In genomic region chr11:111603633-111604130, GRCh38 we compare ENCODE assay signal across 8 cellular contexts. TPM values are rescaled to one million over a fixed set of nuclear protein-coding genes. Genes with fewer than 3 reads are reported as not detected.
DNase-seq lines count a peak whose midpoint lies in the region; ATAC-seq and TF ChIP-seq lines count a peak whose summit lies in the region.

No MANE protein-coding gene starts in this region.

- H3K9me3 ChIP-seq in SU-DHL-6 (ENCODE audit: insufficient read depth, low read length) = no peaks in the 10 kb centered on the region
- no peaks in the 10 kb centered on the region for H3K9me3 ChIP-seq in sigmoid colon
- H3K9me3 ChIP-seq in mucosa of descending colon = no peaks in the 10 kb centered on the region

- TF ChIP-seq EP300 in sigmoid colon (IDR thresholded peaks at IDR 0.05) = no peak

- intact Hi-C loops in sigmoid colon (cut with DNase I) = loop anchor here (5.0 to 10.0 kb wide), 2 partner anchors 239 to 371 kb away; no protein-coding TSS in a partner anchor
- intact Hi-C loops in mucosa of descending colon (cut with DNase I, micrococcal nuclease) = loop anchor here (5.0 kb wide), 1 partner anchor 174 kb away; no protein-coding TSS in a partner anchor

- 0 out of 2 replicates have a peak, but pooled peaks cover 10% of the 10 kb centered on the region for H4K20me1 ChIP-seq in SU-DHL-6 (ENCODE audit: low read depth, low read length)

- H3K4me1 ChIP-seq in sigmoid colon (peaks cover 0 to 63% (median 40%) of the 10 kb centered on the region in 4 donors), mucosa of descending colon (ENCODE audit: low read depth) (peaks cover 20% of the 10 kb centered on the region)

- H2AFZ ChIP-seq in SU-DHL-6 (ENCODE audit: low read depth, low read length, severe bottlenecking) = no peak overlapping the region

- H3K27ac ChIP-seq in SU-DHL-6 (ENCODE audit: low read depth, low read length) (no peak overlapping the region), sigmoid colon (peak overlapping the region; percentile 95 to 98 (median 98))

- H3F3A ChIP-seq in SU-DHL-6 (ENCODE audit: insufficient read depth) = peaks cover 12% of the 10 kb centered on the region

- H3K79me2 ChIP-seq in SU-DHL-6 (ENCODE audit: insufficient read depth, low read length) = peaks cover 37% of the 10 kb centered on the region

- H3K9me2 ChIP-seq in SU-DHL-6 (replicated peaks; ENCODE audit: insufficient read depth, low read length) = no peaks in the 10 kb centered on the region

- H3K9ac ChIP-seq in SU-DHL-6 (ENCODE audit: low read length) = peak overlapping the region; percentile 84

- TF ChIP-seq CTCF in GM12875 (IDR thresholded peaks at IDR 0.05; ENCODE audit: borderline replicate concordance, insufficient read depth, low read depth, low read length) (no peak), SU-DHL-6 (IDR thresholded peaks at IDR 0.05; ENCODE audit: insufficient read depth, low read length, poor library complexity, severe bottlenecking) (no peak), fibroblast of pulmonary artery (IDR thresholded peaks at IDR 0.05; ENCODE audit: low read length, missing control alignments) (no peak), sigmoid colon (IDR thresholded peaks at IDR 0.05) (no peak), mucosa of descending colon (IDR thresholded peaks at IDR 0.05) (no peak)

- 12 to 15% methylated on average over 7 of the region's 7 CpGs for WGBS in sigmoid colon, 2 donors

- peak overlapping the region; percentile 77 for H3K4me2 ChIP-seq in SU-DHL-6 (ENCODE audit: low read depth, low read length, poor library complexity, severe bottlenecking)

- ATAC-seq in HG03175 (IDR thresholded peaks at IDR 0.05; ENCODE audit: unreplicated experiment) = no peak
- no peak for ATAC-seq in GM18517 (IDR thresholded peaks at IDR 0.05; ENCODE audit: unreplicated experiment)
- ATAC-seq in mucosa of descending colon = no peak

- no peaks in the 10 kb centered on the region for H3K36me3 ChIP-seq in SU-DHL-6 (ENCODE audit: low read length)
- no peaks in the 10 kb centered on the region for H3K36me3 ChIP-seq in sigmoid colon
- H3K36me3 ChIP-seq in mucosa of descending colon (ENCODE audit: low read depth) = no peaks in the 10 kb centered on the region

- H3K27me3 ChIP-seq in SU-DHL-6 (ENCODE audit: low read length) (no peaks in the 10 kb centered on the region), sigmoid colon (no peaks in the 10 kb centered on the region)

- DNase-seq in fibroblast of pulmonary artery (ENCODE audit: low read depth) = peak; percentile 22
- no peak for DNase-seq in sigmoid colon
- no peak for DNase-seq in mucosa of descending colon
- DNase-seq in DMS53 (lab: John Stamatoyannopoulos, UW) = no peak

- H3K4me3 ChIP-seq in GM12875 (ENCODE audit: low read depth, low read length) (peak overlapping the region; percentile 95), SU-DHL-6 (ENCODE audit: insufficient read depth, low read length, poor library complexity, severe bottlenecking) (peak overlapping the region; percentile 87), fibroblast of pulmonary artery (replicated peaks; ENCODE audit: low read depth, low read length) (peak overlapping the region; percentile 58), sigmoid colon (peak overlapping the region; percentile 86 to 92 (median 91)), mucosa of descending colon (no peak overlapping the region)

- TF ChIP-seq POLR2A in sigmoid colon (IDR thresholded peaks at IDR 0.05) = no peak

RNA-seq across cellular contexts. Expression of gene SIK2, which starts 1.4 kb away (rescaled TPM):
- total RNA-seq in sigmoid colon (10 to 100 TPM; 10.7 to 14.1 (median 11.8) TPM), mucosa of descending colon (10 to 100 TPM; 22.0 to 23.0 (median 22.7) TPM)
- polyA plus RNA-seq in sigmoid colon = 1 to 10 TPM; 4.8 to 7.6 (median 5.1) TPM
